20 cellular contexts compared by ENCODE assay signal in genomic region chr2:131488306-131489205, GRCh38. TPM values are rescaled to one million over a fixed set of nuclear protein-coding genes. Genes with fewer than 3 reads are reported as not detected.
DNase-seq lines count a peak whose midpoint lies in the region; ATAC-seq, FAIRE-seq and TF ChIP-seq lines count a peak whose summit lies in the region.
"Had no signal": no experiment of that assay in that cellular context is flagged by ENCODE, and none has a peak within 500 bp of the region (broad histone marks: within the 10 kb centered on the region; RNA-seq: fewer than 3 reads in every experiment).

No MANE protein-coding gene starts in this region.

- H3K36me3 ChIP-seq in mammary epithelial cell (ENCODE audit: insufficient read depth, low read length) = no peaks in the 10 kb centered on the region
- peaks cover 40% of the 10 kb centered on the region; the same call in 1 of the 3 replicates for H3K36me3 ChIP-seq in K562 (ENCODE audit: control insufficient read depth, insufficient read depth, low read length)
- H3K36me3 ChIP-seq: transverse colon had no signal

- TF ChIP-seq CTCF in MCF 10A (IDR thresholded peaks at IDR 0.05; ENCODE audit: unreplicated experiment) = no peak
- TF ChIP-seq CTCF in mammary epithelial cell (conservative IDR thresholded peaks at IDR 0.05 in 1 of 2, IDR thresholded peaks at IDR 0.05 in 1 of 2; ENCODE audit: extremely low read depth in 1 of 2, insufficient read depth in 1 of 2, low read depth in 1 of 2, low read length in 2 of 2) = no peak
- TF ChIP-seq CTCF in K562 (IDR thresholded peaks at IDR 0.05 in 2 of 3, conservative IDR thresholded peaks at IDR 0.05 in 1 of 3; ENCODE audit: insufficient read depth in 2 of 3, low read depth in 1 of 3, low read length in 3 of 3) = no peak

- no peak overlapping the region for H3K4me2 ChIP-seq in mammary epithelial cell (ENCODE audit: insufficient read depth, low read depth, low read length)
- no peak overlapping the region for H3K4me2 ChIP-seq in K562 (ENCODE audit: insufficient read depth, low read length)

- TF ChIP-seq RAD21 in K562 (CRISPR knock-in tag; conservative IDR thresholded peaks at IDR 0.05 in 1 of 2, IDR thresholded peaks at IDR 0.05 in 1 of 2) = no peak

- WGBS in mammary epithelial cell (ENCODE audit: low coverage, missing lambda C conversion rate) = 82% methylated on average over 12 of the region's 14 CpGs
- 89% methylated on average over 11 of the region's 14 CpGs for WGBS in K562 (ENCODE audit: insufficient coverage, low coverage, missing lambda C conversion rate)

- H3K4me3 Mint-ChIP-seq in MCF 10A (ENCODE audit: unreplicated experiment) = no peak overlapping the region
- H3K4me3 Mint-ChIP-seq in stimulated activated effector memory CD8-positive, alpha-beta T cell treated with anti-CD3 and anti-CD28 coated beads, Interleukin-12 subunit alpha, Interleukin-12 subunit beta, amount 100 ng/mL, for 72 hours = no peak overlapping the region
- H3K4me3 Mint-ChIP-seq: H9 had no signal

- ATAC-seq in K562 (no peak), HG03045 (IDR thresholded peaks at IDR 0.05; ENCODE audit: unreplicated experiment) (no peak)
- no peak for ATAC-seq in stimulated activated effector memory CD8-positive, alpha-beta T cell treated with anti-CD3 and anti-CD28 coated beads, Interleukin-12 subunit alpha, Interleukin-12 subunit beta, amount 100 ng/mL, for 72 hours
- ATAC-seq: naive thymus-derived CD4-positive, alpha-beta T cell had no signal

- H3K4me3 ChIP-seq in mammary epithelial cell (replicated peaks in 1 of 3; ENCODE audit: insufficient read depth in 1 of 3, low read depth in 2 of 3, low read length in 3 of 3) = no peak overlapping the region
- no peak overlapping the region for H3K4me3 ChIP-seq in K562
- H3K4me3 ChIP-seq: coronary artery, lung, transverse colon had no signal

- H3K9me3 ChIP-seq in mammary epithelial cell (replicated peaks; ENCODE audit: insufficient read depth, low read length) = no peaks in the 10 kb centered on the region
- H3K9me3 ChIP-seq in K562 (replicated peaks; ENCODE audit: control insufficient read depth, insufficient read depth, low read depth, low read length) = no peaks in the 10 kb centered on the region
- H3K9me3 ChIP-seq: transverse colon had no signal

- H3K4me1 Mint-ChIP-seq in MCF 10A (ENCODE audit: insufficient read depth, unreplicated experiment) = peaks cover 16% of the 10 kb centered on the region
- peaks cover 38% of the 10 kb centered on the region for H3K4me1 Mint-ChIP-seq in stimulated activated effector memory CD8-positive, alpha-beta T cell treated with anti-CD3 and anti-CD28 coated beads, Interleukin-12 subunit alpha, Interleukin-12 subunit beta, amount 100 ng/mL, for 72 hours

- H3K27me3 Mint-ChIP-seq in MCF 10A (ENCODE audit: insufficient read depth, unreplicated experiment) = no peaks in the 10 kb centered on the region
- H3K27me3 Mint-ChIP-seq: naive thymus-derived CD4-positive, alpha-beta T cell had no signal

- H3K79me2 ChIP-seq in mammary epithelial cell (ENCODE audit: insufficient read depth, low read length) (peaks cover 76% of the 10 kb centered on the region), K562 (ENCODE audit: control insufficient read depth, insufficient read depth, low read length) (peaks cover 52% of the 10 kb centered on the region)

- no peak for TF ChIP-seq EP300 in K562 (IDR thresholded peaks at IDR 0.05; ENCODE audit: low read length)

- H3K27me3 ChIP-seq in mammary epithelial cell (ENCODE audit: insufficient read depth, low read length) (no peaks in the 10 kb centered on the region), K562 (ENCODE audit: control insufficient read depth in 2 of 2, insufficient read depth in 2 of 2, low read length in 2 of 2) (no peaks in the 10 kb centered on the region)
- H3K27me3 ChIP-seq: transverse colon had no signal

- H2AFZ ChIP-seq in mammary epithelial cell (ENCODE audit: low read depth, low read length) = no peak overlapping the region
- H2AFZ ChIP-seq in K562 (ENCODE audit: low read depth, low read length) = no peak overlapping the region

- no peaks in the 10 kb centered on the region for H3K9me3 Mint-ChIP-seq in MCF 10A (ENCODE audit: unreplicated experiment)
- H3K9me3 Mint-ChIP-seq in stimulated activated effector memory CD8-positive, alpha-beta T cell treated with anti-CD3 and anti-CD28 coated beads, Interleukin-12 subunit alpha, Interleukin-12 subunit beta, amount 100 ng/mL, for 72 hours = no peaks in the 10 kb centered on the region

- intact Hi-C loops in MCF 10A (cut with micrococcal nuclease) (no loop called here), mammary epithelial cell (cut with micrococcal nuclease) (no loop called here), K562 (cut with micrococcal nuclease) (loop anchor here (10.0 kb wide), 1 partner anchor 1304 kb away; the partner anchor contains the start of genes MZT2B and SMPD4)

- peaks cover 8% of the 10 kb centered on the region for H3K36me3 Mint-ChIP-seq in MCF 10A (ENCODE audit: insufficient read depth, unreplicated experiment)
- peaks cover 48% of the 10 kb centered on the region for H3K36me3 Mint-ChIP-seq in stimulated activated effector memory CD8-positive, alpha-beta T cell treated with anti-CD3 and anti-CD28 coated beads, Interleukin-12 subunit alpha, Interleukin-12 subunit beta, amount 100 ng/mL, for 72 hours

- no peaks in the 10 kb centered on the region for H3K9me1 ChIP-seq in K562 (ENCODE audit: control insufficient read depth, insufficient read depth, low read length)

- no peak; the same call in 1 of the 2 replicates for TF ChIP-seq POLR2A in K562 (conservative IDR thresholded peaks at IDR 0.05)

- H3K27ac ChIP-seq in mammary epithelial cell (ENCODE audit: insufficient read depth, low read depth, low read length) = no peak overlapping the region
- H3K27ac ChIP-seq in K562 (ENCODE audit: extremely low read depth, low read depth, low read length) = no peak overlapping the region
- H3K27ac ChIP-seq: coronary artery, epithelial cell of prostate, transverse colon had no signal

- H4K20me1 ChIP-seq in mammary epithelial cell (ENCODE audit: insufficient read depth, low read length) = no peaks in the 10 kb centered on the region
- H4K20me1 ChIP-seq in K562 (replicated peaks; ENCODE audit: control insufficient read depth, insufficient read depth, low read length) = peaks cover 9% of the 10 kb centered on the region; the same call in 1 of the 2 replicates

- dilution Hi-C loops in mammary epithelial cell (cut with HindIII; ENCODE audit: low sequenced_read_pairs) = no loop called here

- H3K27ac Mint-ChIP-seq in MCF 10A (ENCODE audit: low read depth, unreplicated experiment) = peak overlapping the region; percentile 75
- peak overlapping the region; percentile 83 for H3K27ac Mint-ChIP-seq in stimulated activated effector memory CD8-positive, alpha-beta T cell treated with anti-CD3 and anti-CD28 coated beads, Interleukin-12 subunit alpha, Interleukin-12 subunit beta, amount 100 ng/mL, for 72 hours
- H3K27ac Mint-ChIP-seq: H9 had no signal

- no TSS peak for BruUV-seq in MCF 10A (replicated peaks; lab: Mats Ljungman, UMichigan)
- no TSS peak for BruUV-seq in mammary epithelial cell (replicated peaks; lab: Mats Ljungman, UMichigan)
- no TSS peak for BruUV-seq in K562 (replicated peaks; lab: Mats Ljungman, UMichigan)

- H3K4me1 ChIP-seq in mammary epithelial cell (ENCODE audit: insufficient read depth, low read length) = peaks cover 3% of the 10 kb centered on the region
- peaks cover 2 to 37% of the 10 kb centered on the region in 2 experiments; a peak in 3 of 5 replicates for H3K4me1 ChIP-seq in K562 (replicated peaks in 1 of 2; ENCODE audit: control insufficient read depth in 2 of 2, insufficient read depth in 2 of 2, low read length in 2 of 2)

- CTCF ChIA-PET in MCF 10A (lab: Yijun Ruan, JAX) = interaction anchor here (0.6 to 2.1 kb wide), 3 partner anchors 74 to 184 kb away, joined by 4 to 11 read pairs (median 6); no protein-coding TSS in a partner anchor
- CTCF ChIA-PET in mammary epithelial cell (lab: Charles Lee; ENCODE audit: low non-redundant PET) = no interaction called here
- CTCF ChIA-PET in K562 (lab: Yijun Ruan, JAX; ENCODE audit: low intra/inter-chr PET ratio) = interaction anchor here (0.7 kb wide), 1 partner anchor 75 kb away, joined by 3 read pairs; no protein-coding TSS in a partner anchor

- POLR2A ChIA-PET in MCF 10A (lab: Yijun Ruan, JAX) = no interaction called here
- POLR2A ChIA-PET in K562 (lab: Yijun Ruan, JAX) = interaction anchor here (0.6 to 1.2 kb wide), 2 partner anchors 1302 to 1709 kb away, joined by 3 to 7 read pairs; no protein-coding TSS in a partner anchor

- DNase-seq in MCF 10A (ENCODE audit: unreplicated experiment) (no peak), mammary epithelial cell (no peak), NCI-H2107 (lab: John Stamatoyannopoulos, UW) (peak; percentile 79), K562 (ENCODE audit: extremely low read depth in 1 of 4, low spot score in 3 of 4) (no peak), NCI-H1930 (lab: John Stamatoyannopoulos, UW) (no peak), NCI-H345 (lab: John Stamatoyannopoulos, UW) (no peak)
- no peak for DNase-seq in stimulated activated effector memory CD8-positive, alpha-beta T cell treated with anti-CD3 and anti-CD28 coated beads, Interleukin-12 subunit alpha, Interleukin-12 subunit beta, amount 100 ng/mL, for 72 hours (ENCODE audit: low spot score in 2 of 2)
- DNase-seq: activated CD4-positive, CD25-positive, alpha-beta regulatory T cell; H9; naive thymus-derived CD4-positive, alpha-beta T cell; NCI-H2081; RPMI8226; small intestine; T-helper 1 cell; transverse colon had no signal

- in situ Hi-C loops in mammary epithelial cell (cut with MboI; ENCODE audit: low sequenced_read_pairs in 2 of 2) = no loop called here
- in situ Hi-C loops in K562 (cut with MboI) = no loop called here

- no peak overlapping the region for H3K9ac ChIP-seq in mammary epithelial cell (ENCODE audit: insufficient read depth, low read length)
- peak overlapping the region in 1 of 2 experiments; percentile 79; a peak in 2 of 4 replicates for H3K9ac ChIP-seq in K562 (ENCODE audit: insufficient read depth in 1 of 2, low read depth in 2 of 2, low read length in 2 of 2)

- FAIRE-seq in K562 (lab: Jason Lieb, UNC) = no peak
- FAIRE-seq: frontal cortex, small intestine had no signal

RNA-seq across cellular contexts. Expression of gene MZT2A, which starts 3.6 kb away (rescaled TPM):
- total RNA-seq in MCF 10A (2022) (147 and 148 TPM in 2 replicates), mammary epithelial cell (100 to 1,000 TPM; 131 to 197 TPM), K562 (2014; rRNA removed) (355 and 449 TPM in 2 replicates), K562 (2014; rRNA removed; fragmentation: Illumina TruSeq; extraction: Trizol) (14.0 and 16.2 TPM in 2 replicates), K562 (2015; rRNA removed; fragmentation: Illumina TruSeq; extraction: Trizol) (101 and 116 TPM in 2 replicates), K562 (2021) (261 and 263 TPM in 2 replicates)
- polyA plus RNA-seq in mammary epithelial cell (102 TPM), K562 (2011; rRNA removed) (124 and 159 TPM in 2 replicates), K562 (2014; fragmentation: Illumina TruSeq; extraction: Trizol) (12.3 and 61.7 TPM in 2 replicates), K562 (2014; fragmentation: Nextera tagmentation; extraction: Ambion mirVana) (10 to 100 TPM in 1 of 2 experiments, 1 to 10 TPM in 1; 5.8 to 10.8 TPM), K562 (2014; rRNA removed) (313 and 341 TPM in 2 replicates)
- 8.4 TPM for polyA minus RNA-seq in mammary epithelial cell
- 25.8 and 78.6 TPM in 2 replicates for total RNA-seq in K562 (2011; cell fraction: chromatin; rRNA removed; ENCODE audit: low replicate concordance)
- 83.4 and 85.7 TPM in 2 replicates for total RNA-seq in K562 (2011; cell fraction: nucleolus; rRNA removed)
- total RNA-seq in K562 (2011; cell fraction: nucleoplasm; rRNA removed) = 47.7 and 51.6 TPM in 2 replicates
- 129 and 471 TPM in 2 replicates for polyA plus RNA-seq in K562 (2011; cell fraction: cytosol; rRNA removed)
- 79.8 and 83.1 TPM in 2 replicates for polyA plus RNA-seq in K562 (2011; cell fraction: nucleus; rRNA removed)
- polyA plus RNA-seq in K562 (2012) = 211 and 226 TPM in 2 replicates
- polyA minus RNA-seq in K562 (2011; rRNA and poly(A)+ RNA removed) = 11.0 and 12.8 TPM in 2 replicates
- polyA minus RNA-seq in K562 (2011; cell fraction: cytosol; rRNA and poly(A)+ RNA removed) = 40.8 and 54.0 TPM in 2 replicates
- 29.5 and 33.0 TPM in 2 replicates for polyA minus RNA-seq in K562 (2011; cell fraction: nucleus; rRNA and poly(A)+ RNA removed)

RNA-seq across cellular contexts. Expression of gene TUBA3D, which starts 12.6 kb away (rescaled TPM):
- not detected in 2 replicates for total RNA-seq in MCF 10A (2022)
- total RNA-seq in mammary epithelial cell = not detected
- polyA plus RNA-seq in mammary epithelial cell = not detected
- polyA minus RNA-seq in mammary epithelial cell = not detected
- not detected in 2 replicates for total RNA-seq in K562 (2011; cell fraction: chromatin; rRNA removed; ENCODE audit: low replicate concordance)
- not detected in 2 replicates for total RNA-seq in K562 (2011; cell fraction: nucleolus; rRNA removed)
- not detected in 2 replicates for total RNA-seq in K562 (2011; cell fraction: nucleoplasm; rRNA removed)
- not detected in 2 replicates for total RNA-seq in K562 (2014; rRNA removed)
- not detected in 2 replicates for total RNA-seq in K562 (2014; rRNA removed; fragmentation: Illumina TruSeq; extraction: Trizol)
- not detected in 2 replicates for total RNA-seq in K562 (2015; rRNA removed; fragmentation: Illumina TruSeq; extraction: Trizol)
- total RNA-seq in K562 (2021) = not detected in 2 replicates
- 0.14 TPM in 1 of 2 replicates, not detected in the other for polyA plus RNA-seq in K562 (2011; rRNA removed)
- 0.43 TPM in 1 of 2 replicates, not detected in the other for polyA plus RNA-seq in K562 (2011; cell fraction: cytosol; rRNA removed)
- 0.07 TPM in 1 of 2 replicates, not detected in the other for polyA plus RNA-seq in K562 (2011; cell fraction: nucleus; rRNA removed)
- polyA plus RNA-seq in K562 (2012) = 0.20 and 0.44 TPM in 2 replicates
- polyA plus RNA-seq in K562 (2014; fragmentation: Illumina TruSeq; extraction: Trizol) = not detected in 2 replicates
- not detected for polyA plus RNA-seq in K562 (2014; fragmentation: Nextera tagmentation; extraction: Ambion mirVana)
- not detected in 2 replicates for polyA plus RNA-seq in K562 (2014; rRNA removed)
- polyA minus RNA-seq in K562 (2011; rRNA and poly(A)+ RNA removed) = not detected in 2 replicates
- polyA minus RNA-seq in K562 (2011; cell fraction: cytosol; rRNA and poly(A)+ RNA removed) = not detected in 2 replicates
- not detected in 2 replicates for polyA minus RNA-seq in K562 (2011; cell fraction: nucleus; rRNA and poly(A)+ RNA removed)
- total RNA-seq: frontal cortex; H9; lung; naive thymus-derived CD4-positive, alpha-beta T cell; transverse colon had no signal
- polyA plus RNA-seq: naive thymus-derived CD4-positive, alpha-beta T cell had no signal

RNA-seq across cellular contexts. Expression of gene CCDC74A, which starts 39.1 kb away (rescaled TPM):
- total RNA-seq in MCF 10A (2022) (0.32 and 1.1 TPM in 2 replicates), mammary epithelial cell (1 to 10 TPM; 5.4 to 7.5 TPM), K562 (2014; rRNA removed) (19.5 and 28.0 TPM in 2 replicates), K562 (2014; rRNA removed; fragmentation: Illumina TruSeq; extraction: Trizol) (3.7 and 4.3 TPM in 2 replicates), K562 (2015; rRNA removed; fragmentation: Illumina TruSeq; extraction: Trizol) (9.5 and 9.6 TPM in 2 replicates), K562 (2021) (12.5 and 13.1 TPM in 2 replicates)
- polyA plus RNA-seq in mammary epithelial cell (15.1 TPM), K562 (2011; rRNA removed) (22.1 and 29.0 TPM in 2 replicates), K562 (2014; fragmentation: Illumina TruSeq; extraction: Trizol) (8.8 and 11.0 TPM in 2 replicates), K562 (2014; fragmentation: Nextera tagmentation; extraction: Ambion mirVana) (1 to 10 TPM; 1.1 to 1.3 TPM), K562 (2014; rRNA removed) (25.1 and 38.1 TPM in 2 replicates)
- polyA minus RNA-seq in mammary epithelial cell = 1.8 TPM
- 34.1 and 111 TPM in 2 replicates for total RNA-seq in K562 (2011; cell fraction: chromatin; rRNA removed; ENCODE audit: low replicate concordance)
- 65.5 and 86.6 TPM in 2 replicates for total RNA-seq in K562 (2011; cell fraction: nucleolus; rRNA removed)
- total RNA-seq in K562 (2011; cell fraction: nucleoplasm; rRNA removed) = 51.4 and 61.8 TPM in 2 replicates
- polyA plus RNA-seq in K562 (2011; cell fraction: cytosol; rRNA removed) = 19.9 and 23.2 TPM in 2 replicates
- 128 and 170 TPM in 2 replicates for polyA plus RNA-seq in K562 (2011; cell fraction: nucleus; rRNA removed)
- polyA plus RNA-seq in K562 (2012) = 11.6 and 20.5 TPM in 2 replicates
- polyA minus RNA-seq in K562 (2011; rRNA and poly(A)+ RNA removed) = 4.6 and 4.9 TPM in 2 replicates
- polyA minus RNA-seq in K562 (2011; cell fraction: cytosol; rRNA and poly(A)+ RNA removed) = 5.3 and 10.2 TPM in 2 replicates
- 20.9 and 21.0 TPM in 2 replicates for polyA minus RNA-seq in K562 (2011; cell fraction: nucleus; rRNA and poly(A)+ RNA removed)
- polyA plus RNA-seq: naive thymus-derived CD4-positive, alpha-beta T cell had no signal
